In genomic region chr12:39619316-39619659, GRCh38 we compare ENCODE assay signal across 8 cellular contexts. TPM values are rescaled to one million over a fixed set of nuclear protein-coding genes. Genes with fewer than 3 reads are reported as not detected.
DNase-seq lines count a peak whose midpoint lies in the region; ATAC-seq lines count a peak whose summit lies in the region.

No MANE protein-coding gene starts in this region.

- no peak overlapping the region for H3K4me3 Mint-ChIP-seq in stimulated activated naive CD8-positive, alpha-beta T cell treated with anti-CD3 and anti-CD28 coated beads, Interleukin-15, amount 100 ng/mL, for 72 hours

- DNase-seq in DMS 273 (lab: John Stamatoyannopoulos, UW; ENCODE audit: unreplicated experiment) (peak; percentile 89), left ventricle myocardium superior (peak; percentile 17), epidermal melanocyte (ENCODE audit: insufficient read length, low spot score) (no peak), ACHN (no peak)
- DNase-seq in activated T-cell treated with anti-CD3 and anti-CD28 coated beads, Interleukin-2, amount 50 U/mL, for 1 hour: peak; percentile 33
- DNase-seq in stimulated activated naive CD8-positive, alpha-beta T cell treated with anti-CD3 and anti-CD28 coated beads, Interleukin-15, amount 100 ng/mL, for 72 hours: peak; percentile 54 to 59

- peak; percentile 14 for ATAC-seq in GM21367 (IDR thresholded peaks at IDR 0.05; ENCODE audit: unreplicated experiment)
- ATAC-seq in HG03565 (IDR thresholded peaks at IDR 0.05; ENCODE audit: unreplicated experiment): peak; percentile 6
- peak; percentile 64 for ATAC-seq in left ventricle myocardium superior
- peak; percentile 37 for ATAC-seq in stimulated activated naive CD8-positive, alpha-beta T cell treated with anti-CD3 and anti-CD28 coated beads, Interleukin-15, amount 100 ng/mL, for 72 hours

- intact Hi-C loops in left ventricle myocardium superior (cut with micrococcal nuclease): no loop called here

- H3K9me3 Mint-ChIP-seq in stimulated activated naive CD8-positive, alpha-beta T cell treated with anti-CD3 and anti-CD28 coated beads, Interleukin-15, amount 100 ng/mL, for 72 hours: no peaks in the 10 kb centered on the region

- no peak overlapping the region for H3K27ac Mint-ChIP-seq in stimulated activated naive CD8-positive, alpha-beta T cell treated with anti-CD3 and anti-CD28 coated beads, Interleukin-15, amount 100 ng/mL, for 72 hours

- in situ Hi-C loops in ACHN (cut with HindIII; ENCODE audit: low pct_ligation_motif_present, low pct_unique_long_range_greater_than_20kb, low sequenced_read_pairs): no loop called here

- no peaks in the 10 kb centered on the region for H3K27me3 Mint-ChIP-seq in stimulated activated naive CD8-positive, alpha-beta T cell treated with anti-CD3 and anti-CD28 coated beads, Interleukin-15, amount 100 ng/mL, for 72 hours

- H3K4me1 Mint-ChIP-seq in stimulated activated naive CD8-positive, alpha-beta T cell treated with anti-CD3 and anti-CD28 coated beads, Interleukin-15, amount 100 ng/mL, for 72 hours: peaks cover 19% of the 10 kb centered on the region

RNA-seq across cellular contexts. Expression of gene ABCD2, which starts 0.3 kb away (rescaled TPM):
- total RNA-seq in left ventricle myocardium superior: 8.5 TPM

Comparison
In these comparisons a context has a peak if more than half of its experiments do, and no peak if none do; other contexts are left out.
1. DNase-seq: peak in DMS 273 (single experiment), activated T-cell treated with anti-CD3 and anti-CD28 coated beads, Interleukin-2, amount 50 U/mL, for 1 hour (single experiment), left ventricle myocardium superior (single experiment) and stimulated activated naive CD8-positive, alpha-beta T cell treated with anti-CD3 and anti-CD28 coated beads, Interleukin-15, amount 100 ng/mL, for 72 hours (2 of 2); none in epidermal melanocyte (single experiment) and ACHN (single experiment).
2. ATAC-seq: peak in every context shown above with its lines; median percentile 64 in left ventricle myocardium superior; 37 in stimulated activated naive CD8-positive, alpha-beta T cell treated with anti-CD3 and anti-CD28 coated beads, Interleukin-15, amount 100 ng/mL, for 72 hours; 14 in GM21367; 6 in HG03565.